Comparison of ENCODE assay signal across 1 cellular context in genomic region chr12:121131941-121132341, GRCh38.
TF ChIP-seq lines count a peak whose summit lies in the region.

No MANE protein-coding gene starts in this region.

TF ChIP-seq in HepG2, 621 proteins besides CTCF, POLR2A, EP300 and RAD21 (continued from another document):
- TF ChIP-seq ARID5B (CRISPR knock-in tag; IDR thresholded peaks at IDR 0.05) (peak; percentile 27; the same call in 1 of the 2 replicates), BCL6 (CRISPR knock-in tag; IDR thresholded peaks at IDR 0.05) (0 out of 2 replicates have a peak, but pooled peaks have one; percentile 16), RFX1 (IDR thresholded peaks at IDR 0.05) (no peak), HOMEZ (CRISPR knock-in tag; IDR thresholded peaks at IDR 0.05; ENCODE audit: low read depth) (0 out of 2 replicates have a peak, but pooled peaks have one; percentile 20), ZNF644 (CRISPR knock-in tag; IDR thresholded peaks at IDR 0.05; ENCODE audit: low read depth) (peak; percentile 43; the same call in 1 of the 2 replicates), RARA (CRISPR knock-in tag; IDR thresholded peaks at IDR 0.05) (0 out of 2 replicates have a peak, but pooled peaks have one; percentile 16), HNF4A (CRISPR knock-in tag; IDR thresholded peaks at IDR 0.05) (peak; percentile 71), SOX6 (IDR thresholded peaks at IDR 0.05) (no peak), SOX6 (CRISPR knock-in tag; IDR thresholded peaks at IDR 0.05) (peak; percentile 55), PAXIP1 (CRISPR knock-in tag; conservative IDR thresholded peaks at IDR 0.05) (peak; percentile 68; the same call in 1 of the 2 replicates), ZNF841 (CRISPR knock-in tag; IDR thresholded peaks at IDR 0.05; ENCODE audit: borderline replicate concordance) (no peak), HNF4G (IDR thresholded peaks at IDR 0.05; ENCODE audit: borderline replicate concordance, low read depth, low read length) (0 out of 2 replicates have a peak, but pooled peaks have one; percentile 25), HNF4G (CRISPR knock-in tag; IDR thresholded peaks at IDR 0.05; ENCODE audit: borderline replicate concordance, low read depth) (no peak), FOXP4 (CRISPR knock-in tag; IDR thresholded peaks at IDR 0.05) (peak; percentile 53; the same call in 1 of the 2 replicates), ZSCAN25 (CRISPR knock-in tag; IDR thresholded peaks at IDR 0.05) (peak; percentile 78; the same call in 1 of the 2 replicates), FOXA3 (CRISPR knock-in tag; IDR thresholded peaks at IDR 0.05) (peak; percentile 17; the same call in 1 of the 2 replicates), HMGA1 (CRISPR knock-in tag; conservative IDR thresholded peaks at IDR 0.05) (no peak), SOX13 (IDR thresholded peaks at IDR 0.05) (no peak), SOX13 (CRISPR knock-in tag; conservative IDR thresholded peaks at IDR 0.05 in 1 of 2, IDR thresholded peaks at IDR 0.05 in 1 of 2) (0 out of 4 replicates have a peak, but pooled peaks of 1 of the 2 experiments have one; percentile 41), ZNF280B (CRISPR knock-in tag; IDR thresholded peaks at IDR 0.05; ENCODE audit: borderline replicate concordance) (no peak), TRAFD1 (CRISPR knock-in tag; IDR thresholded peaks at IDR 0.05; ENCODE audit: borderline replicate concordance) (no peak), LCORL (IDR thresholded peaks at IDR 0.05) (no peak), LCORL (CRISPR knock-in tag; IDR thresholded peaks at IDR 0.05) (peak; percentile 49), ZBTB7B (CRISPR knock-in tag; IDR thresholded peaks at IDR 0.05) (0 out of 2 replicates have a peak, but pooled peaks have one; percentile 10), GMEB1 (CRISPR knock-in tag; IDR thresholded peaks at IDR 0.05; ENCODE audit: borderline replicate concordance) (no peak), ZMYM2 (CRISPR knock-in tag; IDR thresholded peaks at IDR 0.05) (0 out of 2 replicates have a peak, but pooled peaks have one; percentile 38), SOX5 (CRISPR knock-in tag; IDR thresholded peaks at IDR 0.05; ENCODE audit: borderline replicate concordance) (peak; percentile 45; the same call in 1 of the 2 replicates), FOXP1 (IDR thresholded peaks at IDR 0.05) (no peak), FOXP1 (CRISPR knock-in tag; IDR thresholded peaks at IDR 0.05) (peak; percentile 34; the same call in 1 of the 2 replicates), ESRRA (CRISPR knock-in tag; IDR thresholded peaks at IDR 0.05; ENCODE audit: low read depth) (0 out of 2 replicates have a peak, but pooled peaks have one; percentile 42), NR2F6 (IDR thresholded peaks at IDR 0.05) (0 out of 2 replicates have a peak, but pooled peaks have one; percentile 16), NR2F6 (CRISPR knock-in tag; IDR thresholded peaks at IDR 0.05) (peak; percentile 68), ZKSCAN8 (CRISPR knock-in tag; IDR thresholded peaks at IDR 0.05; ENCODE audit: borderline replicate concordance) (0 out of 2 replicates have a peak, but pooled peaks have one; percentile 45)
TF ChIP-seq in HepG2: peak in this region for 21.
